ENCODE assay signal across 29 cellular contexts in the genomic region with DNA sequence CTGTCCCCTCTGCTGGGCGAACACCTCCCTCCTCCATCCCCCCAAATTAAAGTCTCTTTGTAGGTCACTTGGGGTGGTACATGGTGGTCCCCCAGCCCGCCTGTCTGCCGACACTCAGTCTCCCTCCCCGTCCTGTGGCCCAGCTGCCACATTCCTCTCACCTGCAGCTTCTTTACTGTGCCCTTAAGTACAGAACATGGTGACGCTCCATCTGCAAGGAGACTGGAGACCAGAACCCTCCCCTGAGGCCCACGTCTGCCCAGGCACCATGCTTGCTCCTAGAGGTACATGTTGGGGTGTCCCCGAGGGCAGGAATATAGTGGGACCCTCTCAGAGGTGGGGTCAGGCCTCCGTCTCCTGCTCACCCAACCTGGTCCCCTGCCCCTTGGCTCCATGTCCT. TPM values are rescaled to one million over a fixed set of nuclear protein-coding genes. Genes with fewer than 3 reads are reported as not detected.
DNase-seq lines count a peak whose midpoint lies in the region; ATAC-seq and TF ChIP-seq lines count a peak whose summit lies in the region.
"Had no signal": no experiment of that assay in that cellular context is flagged by ENCODE, and none has a peak within 500 bp of the region (broad histone marks: within the 10 kb centered on the region; RNA-seq: fewer than 3 reads in every experiment).

No MANE protein-coding gene starts in this region.

- H4K91ac ChIP-seq in neuronal stem cell (ENCODE audit: low read depth, low read length, poor library complexity) = peak overlapping the region; percentile 44

- peak overlapping the region; percentile 67 for H3K27ac Mint-ChIP-seq in activated CD4-positive, alpha-beta T cell treated with anti-CD3 and anti-CD28 coated beads, Interleukin-2, amount 10 ng/mL, durations not matched to agents 24 days and 14 days
- peak overlapping the region; percentile 45 for H3K27ac Mint-ChIP-seq in CD8-positive, alpha-beta T cell
- H3K27ac Mint-ChIP-seq in activated naive CD8-positive, alpha-beta T cell treated with anti-CD3 and anti-CD28 coated beads, Interleukin-2, amount 10 ng/mL, durations not matched to agents 7 days and 5 days = peak overlapping the region; percentile 71
- H3K27ac Mint-ChIP-seq: GM23338 had no signal

- CTCF ChIA-PET in CD8-positive, alpha-beta T cell (lab: Charles Lee) = interaction anchor here (0.9 to 30.0 kb wide), 5 partner anchors 10 to 143 kb away, joined by 3 to 1398 read pairs (median 15); a partner anchor contains a TSS

- no peaks in the 10 kb centered on the region for H3K36me3 Mint-ChIP-seq in activated CD4-positive, alpha-beta T cell treated with anti-CD3 and anti-CD28 coated beads, Interleukin-2, amount 10 ng/mL, durations not matched to agents 24 days and 14 days (ENCODE audit: low read depth)
- H3K36me3 Mint-ChIP-seq in CD8-positive, alpha-beta T cell = no peaks in the 10 kb centered on the region
- H3K36me3 Mint-ChIP-seq in activated naive CD8-positive, alpha-beta T cell treated with anti-CD3 and anti-CD28 coated beads, Interleukin-2, amount 10 ng/mL, durations not matched to agents 7 days and 5 days = no peaks in the 10 kb centered on the region

- H3K27ac ChIP-seq in CD8-positive, alpha-beta T cell (ENCODE audit: low read depth, low read length) = no peak overlapping the region
- no peak overlapping the region for H3K27ac ChIP-seq in neuronal stem cell (replicated peaks; ENCODE audit: low read length)
- H3K27ac ChIP-seq: cardiac muscle cell, dorsolateral prefrontal cortex, psoas muscle, SJCRH30 had no signal

- H3K14ac ChIP-seq in neuronal stem cell (ENCODE audit: low read length) = no peak overlapping the region

- ATAC-seq in CD8-positive, alpha-beta T cell = no peak
- ATAC-seq in activated naive CD8-positive, alpha-beta T cell treated with anti-CD3 and anti-CD28 coated beads, Interleukin-2, amount 10 ng/mL, durations not matched to agents 7 days and 5 days (ENCODE audit: low read depth) = no peak
- ATAC-seq in HG03095 (IDR thresholded peaks at IDR 0.05; ENCODE audit: unreplicated experiment) = no peak
- ATAC-seq: GM23338, psoas muscle had no signal

- WGBS in neuronal stem cell (ENCODE audit: extremely low coverage in 2 of 2, insufficient read length in 2 of 2, insufficient replicate concordance in 1 of 2), 2 donors = no CpG with 5 or more reads among the region's 8 CpGs

- H2BK12ac ChIP-seq in neuronal stem cell (ENCODE audit: low read length) = no peak overlapping the region

- H2BK15ac ChIP-seq in neuronal stem cell (ENCODE audit: low read length) = peak overlapping the region; percentile 83

- no peak overlapping the region for H2BK5ac ChIP-seq in neuronal stem cell (ENCODE audit: low read length)

- H3K23ac ChIP-seq in neuronal stem cell (ENCODE audit: low read depth, low read length, poor library complexity) = peak overlapping the region; percentile 26

- peak overlapping the region; percentile 81 for H2AK5ac ChIP-seq in neuronal stem cell (ENCODE audit: low read depth, low read length)

- H3K9me3 Mint-ChIP-seq in activated CD4-positive, alpha-beta T cell treated with anti-CD3 and anti-CD28 coated beads, Interleukin-2, amount 10 ng/mL, durations not matched to agents 24 days and 14 days = no peaks in the 10 kb centered on the region
- no peaks in the 10 kb centered on the region for H3K9me3 Mint-ChIP-seq in CD8-positive, alpha-beta T cell
- no peaks in the 10 kb centered on the region for H3K9me3 Mint-ChIP-seq in activated naive CD8-positive, alpha-beta T cell treated with anti-CD3 and anti-CD28 coated beads, Interleukin-2, amount 10 ng/mL, durations not matched to agents 7 days and 5 days
- H3K9me3 Mint-ChIP-seq: GM23338 had no signal

- no peaks in the 10 kb centered on the region for H3K9me3 ChIP-seq in CD8-positive, alpha-beta T cell (ENCODE audit: low read length)
- no peaks in the 10 kb centered on the region for H3K9me3 ChIP-seq in neuronal stem cell (replicated peaks in 1 of 2; ENCODE audit: control insufficient read depth in 2 of 2, insufficient read depth in 1 of 2, low read depth in 1 of 2, low read length in 2 of 2)
- H3K9me3 ChIP-seq: psoas muscle, SJCRH30 had no signal

- no peak overlapping the region for H2BK120ac ChIP-seq in neuronal stem cell (ENCODE audit: low read depth, low read length)

- no peak overlapping the region for H2AFZ ChIP-seq in neuronal stem cell (ENCODE audit: low read length)
- H2AFZ ChIP-seq: GM23338 had no signal

- no peaks in the 10 kb centered on the region for H3K36me3 ChIP-seq in CD8-positive, alpha-beta T cell (ENCODE audit: insufficient read depth, low read length)
- H3K36me3 ChIP-seq in neuronal stem cell (replicated peaks in 1 of 2; ENCODE audit: control insufficient read depth in 2 of 2, insufficient read depth in 2 of 2, low read length in 2 of 2) = no peaks in the 10 kb centered on the region
- H3K36me3 ChIP-seq: cardiac muscle cell, SJCRH30 had no signal

- no peak for TF ChIP-seq CTCF in CD8-positive, alpha-beta T cell (IDR thresholded peaks at IDR 0.05)

- H3K4me1 Mint-ChIP-seq in activated CD4-positive, alpha-beta T cell treated with anti-CD3 and anti-CD28 coated beads, Interleukin-2, amount 10 ng/mL, durations not matched to agents 24 days and 14 days = peaks cover 51% of the 10 kb centered on the region
- peaks cover 59% of the 10 kb centered on the region for H3K4me1 Mint-ChIP-seq in CD8-positive, alpha-beta T cell (ENCODE audit: low read depth)
- peaks cover 43% of the 10 kb centered on the region for H3K4me1 Mint-ChIP-seq in activated naive CD8-positive, alpha-beta T cell treated with anti-CD3 and anti-CD28 coated beads, Interleukin-2, amount 10 ng/mL, durations not matched to agents 7 days and 5 days

- POLR2A ChIA-PET in CD8-positive, alpha-beta T cell (lab: Charles Lee) = interaction anchor here (3.3 to 27.7 kb wide), 2 partner anchors 9 to 29 kb away, joined by 14 to 810 read pairs; a partner anchor contains a TSS
- POLR2A ChIA-PET in activated naive CD8-positive, alpha-beta T cell treated with anti-CD3 and anti-CD28 coated beads, Interleukin-2, amount 10 ng/mL, durations not matched to agents 7 days and 5 days (lab: Charles Lee) = interaction anchor here (1.4 to 24.3 kb wide), 2 partner anchors 8 to 27 kb away, joined by 5 to 782 read pairs; a partner anchor contains a TSS

- no peaks in the 10 kb centered on the region for H3K27me3 Mint-ChIP-seq in activated CD4-positive, alpha-beta T cell treated with anti-CD3 and anti-CD28 coated beads, Interleukin-2, amount 10 ng/mL, durations not matched to agents 24 days and 14 days
- no peaks in the 10 kb centered on the region for H3K27me3 Mint-ChIP-seq in CD8-positive, alpha-beta T cell (ENCODE audit: low read depth)
- H3K27me3 Mint-ChIP-seq in activated naive CD8-positive, alpha-beta T cell treated with anti-CD3 and anti-CD28 coated beads, Interleukin-2, amount 10 ng/mL, durations not matched to agents 7 days and 5 days = no peaks in the 10 kb centered on the region

- peak overlapping the region; percentile 67 for H3K4ac ChIP-seq in neuronal stem cell (ENCODE audit: low read length)

- DNase-seq in activated CD4-positive, alpha-beta T cell treated with anti-CD3 and anti-CD28 coated beads, Interleukin-2, amount 10 ng/mL, durations not matched to agents 24 days and 14 days = no peak
- DNase-seq in activated CD4-positive, alpha-beta T cell treated with anti-CD3 and anti-CD28 coated beads for 48 hours = no peak
- DNase-seq in CD8-positive, alpha-beta T cell = no peak
- DNase-seq in activated naive CD8-positive, alpha-beta T cell treated with anti-CD3 and anti-CD28 coated beads, Interleukin-2, amount 10 ng/mL, durations not matched to agents 7 days and 5 days = no peak
- no peak for DNase-seq in neuronal stem cell (ENCODE audit: low spot score)
- no peak for DNase-seq in NK-92 (lab: John Stamatoyannopoulos, UW; ENCODE audit: unreplicated experiment)
- DNase-seq in NCI-H524 treated with DMSO at 0.1 percent for 48 hours (lab: John Stamatoyannopoulos, UW) = no peak
- DNase-seq: activated gamma-delta T cell treated with Interleukin-2 at 50 U/mL for 16 hours; AML-193; DMS79 treated with DMSO at 0.1 percent for 48 hours; dorsolateral prefrontal cortex; KG1; MV-4-11; NCI-H146; NCI-H2171; NCI-H510A treated with DMSO at 0.1 percent for 48 hours; psoas muscle; SJCRH30; stimulated activated CD8-positive, alpha-beta memory T cell treated with anti-CD3 and anti-CD28 coated beads, Interleukin-4, amount 100 ng/mL, for 48 hours had no signal

- no peaks in the 10 kb centered on the region for H3K27me3 ChIP-seq in CD8-positive, alpha-beta T cell (ENCODE audit: insufficient read depth, low read length)
- peaks cover 0 to 16% (median 0%) of the 10 kb centered on the region in 3 experiments for H3K27me3 ChIP-seq in neuronal stem cell (ENCODE audit: control insufficient read depth in 3 of 3, insufficient read depth in 3 of 3, low read depth in 1 of 3, low read length in 3 of 3)
- H3K27me3 ChIP-seq: cardiac muscle cell, dorsolateral prefrontal cortex had no signal

- H3K4me3 Mint-ChIP-seq in activated CD4-positive, alpha-beta T cell treated with anti-CD3 and anti-CD28 coated beads, Interleukin-2, amount 10 ng/mL, durations not matched to agents 24 days and 14 days = no peak overlapping the region
- no peak overlapping the region for H3K4me3 Mint-ChIP-seq in CD8-positive, alpha-beta T cell
- H3K4me3 Mint-ChIP-seq in activated naive CD8-positive, alpha-beta T cell treated with anti-CD3 and anti-CD28 coated beads, Interleukin-2, amount 10 ng/mL, durations not matched to agents 7 days and 5 days = no peak overlapping the region
- H3K4me3 Mint-ChIP-seq: GM23338 had no signal

- H4K8ac ChIP-seq in neuronal stem cell (ENCODE audit: low read depth, low read length) = no peak overlapping the region

- peak overlapping the region; percentile 3 for H3K9ac ChIP-seq in neuronal stem cell (ENCODE audit: low read depth, low read length, poor library complexity)

- peaks cover 49% of the 10 kb centered on the region for H3K4me1 ChIP-seq in CD8-positive, alpha-beta T cell (ENCODE audit: insufficient read depth, low read length)
- H3K4me1 ChIP-seq in neuronal stem cell (ENCODE audit: control insufficient read depth in 2 of 2, insufficient read depth in 1 of 2, low read depth in 1 of 2, low read length in 2 of 2) = peaks cover 16 to 22% of the 10 kb centered on the region in 2 donors

- peaks cover 1% of the 10 kb centered on the region for H3K79me1 ChIP-seq in neuronal stem cell (ENCODE audit: low read depth, low read length)

- peak overlapping the region; percentile 30 for H3K18ac ChIP-seq in neuronal stem cell (ENCODE audit: low read length)

- H3K4me3 ChIP-seq in CD8-positive, alpha-beta T cell (ENCODE audit: low read depth, low read length) = no peak overlapping the region
- H3K4me3 ChIP-seq in neuronal stem cell (ENCODE audit: low read length in 2 of 2) = no peak overlapping the region
- H3K4me3 ChIP-seq: cardiac muscle cell, dorsolateral prefrontal cortex, GM23338, lung, psoas muscle, SJCRH30 had no signal

- intact Hi-C loops in activated CD4-positive, alpha-beta T cell treated with anti-CD3 and anti-CD28 coated beads, Interleukin-2, amount 10 ng/mL, durations not matched to agents 24 days and 14 days (cut with micrococcal nuclease) = no loop called here
- intact Hi-C loops in CD8-positive, alpha-beta T cell (cut with DNase I, micrococcal nuclease) = no loop called here

- no peak overlapping the region for H3K4me2 ChIP-seq in neuronal stem cell (ENCODE audit: insufficient read depth, low read length, poor library complexity, severe bottlenecking)
- H3K4me2 ChIP-seq: GM23338 had no signal

RNA-seq across cellular contexts. Expression of a gene that starts 5.6 kb away (rescaled TPM):
- total RNA-seq in activated CD4-positive, alpha-beta T cell treated with anti-CD3 and anti-CD28 coated beads, Interleukin-2, amount 10 ng/mL, durations not matched to agents 24 days and 14 days = 93.0 and 101 TPM in 2 replicates
- total RNA-seq in CD8-positive, alpha-beta T cell = 100 to 1,000 TPM; 187 to 212 TPM
- total RNA-seq in activated naive CD8-positive, alpha-beta T cell treated with anti-CD3 and anti-CD28 coated beads, Interleukin-2, amount 10 ng/mL, durations not matched to agents 7 days and 5 days = 100 to 1,000 TPM; 187 to 195 TPM
- polyA plus RNA-seq in neuronal stem cell (2013, experiment 1 of 2) = 24.4 TPM
- polyA plus RNA-seq in neuronal stem cell (2013, experiment 2 of 2) = 23.3 TPM

RNA-seq across cellular contexts. Expression of a gene that starts 33.0 kb away (rescaled TPM):
- total RNA-seq in activated CD4-positive, alpha-beta T cell treated with anti-CD3 and anti-CD28 coated beads, Interleukin-2, amount 10 ng/mL, durations not matched to agents 24 days and 14 days = 22.5 and 23.1 TPM in 2 replicates
- total RNA-seq in CD8-positive, alpha-beta T cell = 100 to 1,000 TPM; 285 to 311 TPM
- total RNA-seq in activated naive CD8-positive, alpha-beta T cell treated with anti-CD3 and anti-CD28 coated beads, Interleukin-2, amount 10 ng/mL, durations not matched to agents 7 days and 5 days = 10 to 100 TPM; 34.5 to 39.7 TPM
- polyA plus RNA-seq in neuronal stem cell (2013, experiment 1 of 2) = 5.3 TPM
- 5.5 TPM for polyA plus RNA-seq in neuronal stem cell (2013, experiment 2 of 2)

RNA-seq across cellular contexts. Expression of a gene that starts 39.6 kb away (rescaled TPM):
- 0.05 TPM in 2 replicates for total RNA-seq in activated CD4-positive, alpha-beta T cell treated with anti-CD3 and anti-CD28 coated beads, Interleukin-2, amount 10 ng/mL, durations not matched to agents 24 days and 14 days
- 1 to 10 TPM; 6.5 to 7.9 TPM for total RNA-seq in CD8-positive, alpha-beta T cell
- total RNA-seq in activated naive CD8-positive, alpha-beta T cell treated with anti-CD3 and anti-CD28 coated beads, Interleukin-2, amount 10 ng/mL, durations not matched to agents 7 days and 5 days = 1 to 10 TPM; 3.4 to 3.5 TPM
- polyA plus RNA-seq in neuronal stem cell (2013, experiment 1 of 2) = 1.1 TPM
- polyA plus RNA-seq in neuronal stem cell (2013, experiment 2 of 2) = 1.1 TPM

RNA-seq across cellular contexts. Expression of a gene that starts 40.5 kb away (rescaled TPM):
- total RNA-seq in activated CD4-positive, alpha-beta T cell treated with anti-CD3 and anti-CD28 coated beads, Interleukin-2, amount 10 ng/mL, durations not matched to agents 24 days and 14 days = 11.4 and 16.7 TPM in 2 replicates
- total RNA-seq in CD8-positive, alpha-beta T cell = 10 to 100 TPM; 14.8 to 18.0 TPM
- total RNA-seq in activated naive CD8-positive, alpha-beta T cell treated with anti-CD3 and anti-CD28 coated beads, Interleukin-2, amount 10 ng/mL, durations not matched to agents 7 days and 5 days = 10 to 100 TPM; 18.6 to 22.3 TPM
- 5.7 TPM for polyA plus RNA-seq in neuronal stem cell (2013, experiment 1 of 2)
- 6.1 TPM for polyA plus RNA-seq in neuronal stem cell (2013, experiment 2 of 2)

RNA-seq across cellular contexts. Expression of a gene that starts 51.7 kb away (rescaled TPM):
- not detected in 2 replicates for total RNA-seq in activated CD4-positive, alpha-beta T cell treated with anti-CD3 and anti-CD28 coated beads, Interleukin-2, amount 10 ng/mL, durations not matched to agents 24 days and 14 days
- not detected for total RNA-seq in CD8-positive, alpha-beta T cell
- total RNA-seq in activated naive CD8-positive, alpha-beta T cell treated with anti-CD3 and anti-CD28 coated beads, Interleukin-2, amount 10 ng/mL, durations not matched to agents 7 days and 5 days = not detected
- polyA plus RNA-seq in neuronal stem cell (2013, experiment 1 of 2) = 0.84 TPM
- polyA plus RNA-seq in neuronal stem cell (2013, experiment 2 of 2) = 0.89 TPM
- total RNA-seq: A172; cardiac muscle cell; endothelial cell of umbilical vein; glomerular endothelial cell; kidney epithelial cell; lung; psoas muscle; SJCRH30; T-helper 1 cell treated with Interleukin-12 subunit alpha and Interleukin-12 subunit beta and Interleukin-4 antibody, amounts not matched to agents 30 ng/mL and 1 ng/mL, for 36 hours; ureter had no signal
- polyA plus RNA-seq: endothelial cell of umbilical vein, psoas muscle had no signal

Comparison
In these comparisons a context has a peak if more than half of its experiments do, and no peak if none do; other contexts are left out.
1. RNA of a gene that starts 33.0 kb away (total RNA-seq): 285 to 311 TPM in CD8-positive, alpha-beta T cell; 34.5 to 39.7 TPM in activated naive CD8-positive, alpha-beta T cell treated with anti-CD3 and anti-CD28 coated beads, Interleukin-2, amount 10 ng/mL, durations not matched to agents 7 days and 5 days and 22.5 to 23.1 TPM in activated CD4-positive, alpha-beta T cell treated with anti-CD3 and anti-CD28 coated beads, Interleukin-2, amount 10 ng/mL, durations not matched to agents 24 days and 14 days; every median in the first group is over 4 times any median in the second.
2. Peak in every context shown above with its lines, with median percentiles within 50 percentile points of each other: H3K27ac Mint-ChIP-seq.